In genomic region chr15:62083168-62084154, GRCh38 we compare ENCODE assay signal across 20 cellular contexts. TPM values are rescaled to one million over a fixed set of nuclear protein-coding genes. Genes with fewer than 3 reads are reported as not detected.
DNase-seq lines count a peak whose midpoint lies in the region; ATAC-seq, FAIRE-seq and TF ChIP-seq lines count a peak whose summit lies in the region.
"Had no signal": no experiment of that assay in that cellular context is flagged by ENCODE, and none has a peak within 500 bp of the region (broad histone marks: within the 10 kb centered on the region; RNA-seq: fewer than 3 reads in every experiment).

No MANE protein-coding gene starts in this region.

- no peaks in the 10 kb centered on the region for H3K36me3 Mint-ChIP-seq in activated naive CD4-positive, alpha-beta T cell treated with anti-CD3 and anti-CD28 coated beads for 36 hours (ENCODE audit: low read depth)
- H3K36me3 Mint-ChIP-seq in activated T-helper 1 cell treated with anti-CD3 and anti-CD28 coated beads, Interleukin-12 subunit alpha, Interleukin-12 subunit beta, Interleukin-2, Interleukin-4 antibody, amounts not matched to agents 30 ng/mL and 10 ng/mL and 1 ng/mL, durations not matched to agents 14 hours and 24 hours and 36 hours (ENCODE audit: low read depth), result no peaks in the 10 kb centered on the region
- no peaks in the 10 kb centered on the region for H3K36me3 Mint-ChIP-seq in effector memory CD8-positive, alpha-beta T cell (ENCODE audit: insufficient read depth)

- POLR2A ChIA-PET in K562 (lab: Yijun Ruan, JAX), result interaction anchor here (0.6 to 1.4 kb wide), 2 partner anchors 9 to 535 kb away, joined by 3 to 4 read pairs; no protein-coding TSS in a partner anchor

- no peaks in the 10 kb centered on the region for H3K27me3 Mint-ChIP-seq in activated naive CD4-positive, alpha-beta T cell treated with anti-CD3 and anti-CD28 coated beads for 36 hours (ENCODE audit: low read depth)
- H3K27me3 Mint-ChIP-seq in activated T-helper 1 cell treated with anti-CD3 and anti-CD28 coated beads, Interleukin-12 subunit alpha, Interleukin-12 subunit beta, Interleukin-2, Interleukin-4 antibody, amounts not matched to agents 30 ng/mL and 10 ng/mL and 1 ng/mL, durations not matched to agents 14 hours and 24 hours and 36 hours (ENCODE audit: insufficient read depth), result peaks cover 2% of the 10 kb centered on the region
- H3K27me3 Mint-ChIP-seq in effector memory CD8-positive, alpha-beta T cell, result peaks cover 0 to 5% of the 10 kb centered on the region in 2 donors

- BruUV-seq in K562 (replicated peaks; lab: Mats Ljungman, UMichigan), result no TSS peak

- CTCF ChIA-PET in activated naive CD4-positive, alpha-beta T cell treated with anti-CD3 and anti-CD28 coated beads for 36 hours (lab: Charles Lee), result interaction anchor here (0.9 to 1.4 kb wide), 3 partner anchors 9 to 35 kb away, joined by 3 to 5 read pairs (median 3); no protein-coding TSS in a partner anchor
- CTCF ChIA-PET in K562 (lab: Yijun Ruan, JAX; ENCODE audit: low intra/inter-chr PET ratio), result no interaction called here

- FAIRE-seq in K562 (lab: Jason Lieb, UNC), result no peak
- FAIRE-seq: G401.6, RCC 7860 had no signal

- WGBS in K562 (ENCODE audit: insufficient coverage, low coverage, missing lambda C conversion rate), result 6% methylated on average over 10 of the region's 10 CpGs

- TF ChIP-seq POLR2A in K562 (conservative IDR thresholded peaks at IDR 0.05), result no peak

- H3K9me1 ChIP-seq in K562 (ENCODE audit: control insufficient read depth, insufficient read depth, low read length), result no peaks in the 10 kb centered on the region

- H3K36me3 ChIP-seq in K562 (ENCODE audit: control insufficient read depth, insufficient read depth, low read length), result no peaks in the 10 kb centered on the region

- no peak overlapping the region for H3K9ac ChIP-seq in K562 (ENCODE audit: insufficient read depth in 1 of 2, low read depth in 2 of 2, low read length in 2 of 2)
- H3K9ac ChIP-seq: KMS-11 had no signal

- no peaks in the 10 kb centered on the region for H3K9me3 ChIP-seq in K562 (replicated peaks; ENCODE audit: control insufficient read depth, insufficient read depth, low read depth, low read length)

- peak; percentile 9 for DNase-seq in activated naive CD4-positive, alpha-beta T cell treated with anti-CD3 and anti-CD28 coated beads for 36 hours
- DNase-seq in activated naive CD4-positive, alpha-beta T cell treated with anti-CD3 and anti-CD28 coated beads, Interleukin-2, amount 50 U/mL, for 16 hours, result no peak
- DNase-seq in NCI-H69 (lab: John Stamatoyannopoulos, UW), result peak; percentile 97
- DNase-seq in K562 (ENCODE audit: extremely low read depth in 1 of 4, low spot score in 3 of 4), result no peak
- no peak for DNase-seq in NCI-H1048 (lab: John Stamatoyannopoulos, UW)
- DNase-seq in activated T-helper 1 cell treated with anti-CD3 and anti-CD28 coated beads, Interleukin-12 subunit alpha, Interleukin-12 subunit beta, Interleukin-2, Interleukin-4 antibody, amounts not matched to agents 30 ng/mL and 10 ng/mL and 1 ng/mL, durations not matched to agents 14 hours and 24 hours and 36 hours (ENCODE audit: low spot score), result no peak
- DNase-seq in effector memory CD8-positive, alpha-beta T cell, result no peak
- DNase-seq: AML-193, DMS79 treated with DMSO at 0.1 percent for 48 hours, GOT3, NCI-H1105, NCI-H1930, NCI-H226, NCI-H526, SIG-M5 had no signal

- peaks cover 2% of the 10 kb centered on the region for H3K4me1 Mint-ChIP-seq in activated naive CD4-positive, alpha-beta T cell treated with anti-CD3 and anti-CD28 coated beads for 36 hours (ENCODE audit: low read depth)
- no peaks in the 10 kb centered on the region for H3K4me1 Mint-ChIP-seq in activated T-helper 1 cell treated with anti-CD3 and anti-CD28 coated beads, Interleukin-12 subunit alpha, Interleukin-12 subunit beta, Interleukin-2, Interleukin-4 antibody, amounts not matched to agents 30 ng/mL and 10 ng/mL and 1 ng/mL, durations not matched to agents 14 hours and 24 hours and 36 hours (ENCODE audit: low read depth)
- peaks cover 0 to 3% of the 10 kb centered on the region in 2 donors for H3K4me1 Mint-ChIP-seq in effector memory CD8-positive, alpha-beta T cell (ENCODE audit: low read depth in 2 of 2)
- H3K4me1 Mint-ChIP-seq: CD4-positive, CD25-positive, alpha-beta regulatory T cell had no signal

- intact Hi-C loops in activated naive CD4-positive, alpha-beta T cell treated with anti-CD3 and anti-CD28 coated beads for 36 hours (cut with micrococcal nuclease), result no loop called here
- intact Hi-C loops in K562 (cut with micrococcal nuclease), result loop anchor here (10.0 kb wide), 2 partner anchors 161 to 221 kb away; no protein-coding TSS in a partner anchor
- intact Hi-C loops in activated T-helper 1 cell treated with anti-CD3 and anti-CD28 coated beads, Interleukin-12 subunit alpha, Interleukin-12 subunit beta, Interleukin-2, Interleukin-4 antibody, amounts not matched to agents 30 ng/mL and 10 ng/mL and 1 ng/mL, durations not matched to agents 14 hours and 24 hours and 36 hours (cut with micrococcal nuclease), result no loop called here

- peaks cover 6% of the 10 kb centered on the region for H3K9me3 Mint-ChIP-seq in activated naive CD4-positive, alpha-beta T cell treated with anti-CD3 and anti-CD28 coated beads for 36 hours
- H3K9me3 Mint-ChIP-seq in activated T-helper 1 cell treated with anti-CD3 and anti-CD28 coated beads, Interleukin-12 subunit alpha, Interleukin-12 subunit beta, Interleukin-2, Interleukin-4 antibody, amounts not matched to agents 30 ng/mL and 10 ng/mL and 1 ng/mL, durations not matched to agents 14 hours and 24 hours and 36 hours, result no peaks in the 10 kb centered on the region
- H3K9me3 Mint-ChIP-seq in effector memory CD8-positive, alpha-beta T cell, result peaks cover 0 to 7% of the 10 kb centered on the region in 2 donors

- no peak overlapping the region for H3K4me3 Mint-ChIP-seq in activated naive CD4-positive, alpha-beta T cell treated with anti-CD3 and anti-CD28 coated beads for 36 hours
- no peak overlapping the region for H3K4me3 Mint-ChIP-seq in activated T-helper 1 cell treated with anti-CD3 and anti-CD28 coated beads, Interleukin-12 subunit alpha, Interleukin-12 subunit beta, Interleukin-2, Interleukin-4 antibody, amounts not matched to agents 30 ng/mL and 10 ng/mL and 1 ng/mL, durations not matched to agents 14 hours and 24 hours and 36 hours
- no peak overlapping the region for H3K4me3 Mint-ChIP-seq in effector memory CD8-positive, alpha-beta T cell
- H3K4me3 Mint-ChIP-seq: CD4-positive, CD25-positive, alpha-beta regulatory T cell had no signal

- no peak for TF ChIP-seq EP300 in K562 (IDR thresholded peaks at IDR 0.05; ENCODE audit: low read length)

- H3K79me2 ChIP-seq in K562 (ENCODE audit: control insufficient read depth, insufficient read depth, low read length), result no peaks in the 10 kb centered on the region

- TF ChIP-seq RAD21 in K562 (CRISPR knock-in tag; conservative IDR thresholded peaks at IDR 0.05 in 1 of 2, IDR thresholded peaks at IDR 0.05 in 1 of 2), result peak; percentile 34 to 49

- H3K4me2 ChIP-seq in K562 (ENCODE audit: insufficient read depth, low read length), result no peak overlapping the region
- H3K4me2 ChIP-seq: KMS-11 had no signal

- ATAC-seq in K562, result no peak
- ATAC-seq in HG02798 (IDR thresholded peaks at IDR 0.05; ENCODE audit: poor library complexity, unreplicated experiment), result no peak
- no peak for ATAC-seq in effector memory CD8-positive, alpha-beta T cell (replicated peaks)

- no peaks in the 10 kb centered on the region; the same call in 1 of the 2 replicates for H4K20me1 ChIP-seq in K562 (replicated peaks; ENCODE audit: control insufficient read depth, insufficient read depth, low read length)

- no peak overlapping the region for H3K27ac ChIP-seq in K562 (ENCODE audit: extremely low read depth, low read depth, low read length)
- H3K27ac ChIP-seq: KMS-11 had no signal

- TF ChIP-seq CTCF in K562 (IDR thresholded peaks at IDR 0.05 in 2 of 3, conservative IDR thresholded peaks at IDR 0.05 in 1 of 3; ENCODE audit: insufficient read depth in 2 of 3, low read depth in 1 of 3, low read length in 3 of 3), result peak in 1 of 3 experiments; percentile 39; a peak in 2 of 6 replicates

- H3K4me1 ChIP-seq in K562 (replicated peaks in 1 of 2; ENCODE audit: control insufficient read depth in 2 of 2, insufficient read depth in 2 of 2, low read length in 2 of 2), result no peaks in the 10 kb centered on the region

- H3K27ac Mint-ChIP-seq in activated naive CD4-positive, alpha-beta T cell treated with anti-CD3 and anti-CD28 coated beads for 36 hours, result no peak overlapping the region
- H3K27ac Mint-ChIP-seq in activated T-helper 1 cell treated with anti-CD3 and anti-CD28 coated beads, Interleukin-12 subunit alpha, Interleukin-12 subunit beta, Interleukin-2, Interleukin-4 antibody, amounts not matched to agents 30 ng/mL and 10 ng/mL and 1 ng/mL, durations not matched to agents 14 hours and 24 hours and 36 hours, result no peak overlapping the region
- H3K27ac Mint-ChIP-seq in effector memory CD8-positive, alpha-beta T cell, result no peak overlapping the region
- H3K27ac Mint-ChIP-seq: CD4-positive, CD25-positive, alpha-beta regulatory T cell had no signal

- no peak overlapping the region for H3K4me3 ChIP-seq in K562

- in situ Hi-C loops in K562 (cut with MboI), result no loop called here

- H3K27me3 ChIP-seq in K562 (ENCODE audit: control insufficient read depth in 2 of 2, insufficient read depth in 2 of 2, low read length in 2 of 2), result no peaks in the 10 kb centered on the region

- H2AFZ ChIP-seq in K562 (ENCODE audit: low read depth, low read length), result no peak overlapping the region

RNA-seq across cellular contexts. Expression of gene C2CD4A, which starts 16.7 kb away (rescaled TPM):
- under 1 TPM; 0.14 to 0.27 TPM for total RNA-seq in activated naive CD4-positive, alpha-beta T cell treated with anti-CD3 and anti-CD28 coated beads for 36 hours
- not detected in 2 replicates for total RNA-seq in K562 (2011; cell fraction: chromatin; rRNA removed; ENCODE audit: low replicate concordance)
- total RNA-seq in K562 (2011; cell fraction: nucleolus; rRNA removed), result not detected in 2 replicates
- total RNA-seq in K562 (2011; cell fraction: nucleoplasm; rRNA removed), result not detected in 2 replicates
- not detected in 2 replicates for total RNA-seq in K562 (2014; rRNA removed)
- not detected in 2 replicates for total RNA-seq in K562 (2014; rRNA removed; fragmentation: Illumina TruSeq; extraction: Trizol)
- not detected in 2 replicates for total RNA-seq in K562 (2015; rRNA removed; fragmentation: Illumina TruSeq; extraction: Trizol)
- total RNA-seq in K562 (2021), result not detected in 2 replicates
- polyA plus RNA-seq in K562 (2011; rRNA removed), result not detected in 2 replicates
- not detected in 2 replicates for polyA plus RNA-seq in K562 (2011; cell fraction: cytosol; rRNA removed)
- not detected in 2 replicates for polyA plus RNA-seq in K562 (2011; cell fraction: nucleus; rRNA removed)
- 0.03 TPM in 1 of 2 replicates, not detected in the other for polyA plus RNA-seq in K562 (2012)
- not detected in 2 replicates for polyA plus RNA-seq in K562 (2014; fragmentation: Illumina TruSeq; extraction: Trizol)
- not detected for polyA plus RNA-seq in K562 (2014; fragmentation: Nextera tagmentation; extraction: Ambion mirVana)
- polyA plus RNA-seq in K562 (2014; rRNA removed), result not detected in 2 replicates
- polyA minus RNA-seq in K562 (2011; rRNA and poly(A)+ RNA removed), result not detected in 2 replicates
- polyA minus RNA-seq in K562 (2011; cell fraction: cytosol; rRNA and poly(A)+ RNA removed), result not detected in 2 replicates
- not detected in 2 replicates for polyA minus RNA-seq in K562 (2011; cell fraction: nucleus; rRNA and poly(A)+ RNA removed)
- total RNA-seq in activated T-helper 1 cell treated with anti-CD3 and anti-CD28 coated beads, Interleukin-12 subunit alpha, Interleukin-12 subunit beta, Interleukin-2, Interleukin-4 antibody, amounts not matched to agents 30 ng/mL and 10 ng/mL and 1 ng/mL, durations not matched to agents 14 hours and 24 hours and 36 hours, result 0.13 and 0.17 TPM in 2 replicates

RNA-seq across cellular contexts. Expression of gene VPS13C, which starts 23.2 kb away (rescaled TPM):
- total RNA-seq in activated naive CD4-positive, alpha-beta T cell treated with anti-CD3 and anti-CD28 coated beads for 36 hours, result 10 to 100 TPM; 37.4 to 38.0 TPM
- total RNA-seq in K562 (2011; cell fraction: chromatin; rRNA removed; ENCODE audit: low replicate concordance), result 34.3 and 156 TPM in 2 replicates
- 17.2 and 24.6 TPM in 2 replicates for total RNA-seq in K562 (2011; cell fraction: nucleolus; rRNA removed)
- 45.9 and 72.8 TPM in 2 replicates for total RNA-seq in K562 (2011; cell fraction: nucleoplasm; rRNA removed)
- total RNA-seq in K562 (2014; rRNA removed) (14.4 and 15.7 TPM in 2 replicates), K562 (2014; rRNA removed; fragmentation: Illumina TruSeq; extraction: Trizol) (20.7 and 21.9 TPM in 2 replicates), K562 (2015; rRNA removed; fragmentation: Illumina TruSeq; extraction: Trizol) (27.1 and 32.3 TPM in 2 replicates), K562 (2021) (22.3 and 23.3 TPM in 2 replicates)
- polyA plus RNA-seq in K562 (2011; rRNA removed) (14.2 and 16.6 TPM in 2 replicates), K562 (2014; fragmentation: Illumina TruSeq; extraction: Trizol) (11.4 and 13.4 TPM in 2 replicates), K562 (2014; fragmentation: Nextera tagmentation; extraction: Ambion mirVana) (1 to 10 TPM; 5.2 to 8.0 TPM), K562 (2014; rRNA removed) (11.5 and 12.2 TPM in 2 replicates)
- 4.0 and 7.8 TPM in 2 replicates for polyA plus RNA-seq in K562 (2011; cell fraction: cytosol; rRNA removed)
- polyA plus RNA-seq in K562 (2011; cell fraction: nucleus; rRNA removed), result 24.3 and 32.8 TPM in 2 replicates
- polyA plus RNA-seq in K562 (2012), result 9.0 and 14.4 TPM in 2 replicates
- polyA minus RNA-seq in K562 (2011; rRNA and poly(A)+ RNA removed), result 84.9 and 120 TPM in 2 replicates
- 37.9 and 41.4 TPM in 2 replicates for polyA minus RNA-seq in K562 (2011; cell fraction: cytosol; rRNA and poly(A)+ RNA removed)
- 84.8 and 219 TPM in 2 replicates for polyA minus RNA-seq in K562 (2011; cell fraction: nucleus; rRNA and poly(A)+ RNA removed)
- total RNA-seq in activated T-helper 1 cell treated with anti-CD3 and anti-CD28 coated beads, Interleukin-12 subunit alpha, Interleukin-12 subunit beta, Interleukin-2, Interleukin-4 antibody, amounts not matched to agents 30 ng/mL and 10 ng/mL and 1 ng/mL, durations not matched to agents 14 hours and 24 hours and 36 hours, result 50.4 and 52.7 TPM in 2 replicates

Comparison
In these comparisons a context has a peak if more than half of its experiments do, and no peak if none do; other contexts are left out.
1. DNase-seq: peak in activated naive CD4-positive, alpha-beta T cell treated with anti-CD3 and anti-CD28 coated beads for 36 hours (single experiment) and NCI-H69 (single experiment); none in activated naive CD4-positive, alpha-beta T cell treated with anti-CD3 and anti-CD28 coated beads, Interleukin-2, amount 50 U/mL, for 16 hours (single experiment), K562 (0 of 4), NCI-H1048 (single experiment), activated T-helper 1 cell treated with anti-CD3 and anti-CD28 coated beads, Interleukin-12 subunit alpha, Interleukin-12 subunit beta, Interleukin-2, Interleukin-4 antibody, amounts not matched to agents 30 ng/mL and 10 ng/mL and 1 ng/mL, durations not matched to agents 14 hours and 24 hours and 36 hours (single experiment) and effector memory CD8-positive, alpha-beta T cell (0 of 3).